Comparison of ENCODE assay signal across 8 cellular contexts in the genomic region with DNA sequence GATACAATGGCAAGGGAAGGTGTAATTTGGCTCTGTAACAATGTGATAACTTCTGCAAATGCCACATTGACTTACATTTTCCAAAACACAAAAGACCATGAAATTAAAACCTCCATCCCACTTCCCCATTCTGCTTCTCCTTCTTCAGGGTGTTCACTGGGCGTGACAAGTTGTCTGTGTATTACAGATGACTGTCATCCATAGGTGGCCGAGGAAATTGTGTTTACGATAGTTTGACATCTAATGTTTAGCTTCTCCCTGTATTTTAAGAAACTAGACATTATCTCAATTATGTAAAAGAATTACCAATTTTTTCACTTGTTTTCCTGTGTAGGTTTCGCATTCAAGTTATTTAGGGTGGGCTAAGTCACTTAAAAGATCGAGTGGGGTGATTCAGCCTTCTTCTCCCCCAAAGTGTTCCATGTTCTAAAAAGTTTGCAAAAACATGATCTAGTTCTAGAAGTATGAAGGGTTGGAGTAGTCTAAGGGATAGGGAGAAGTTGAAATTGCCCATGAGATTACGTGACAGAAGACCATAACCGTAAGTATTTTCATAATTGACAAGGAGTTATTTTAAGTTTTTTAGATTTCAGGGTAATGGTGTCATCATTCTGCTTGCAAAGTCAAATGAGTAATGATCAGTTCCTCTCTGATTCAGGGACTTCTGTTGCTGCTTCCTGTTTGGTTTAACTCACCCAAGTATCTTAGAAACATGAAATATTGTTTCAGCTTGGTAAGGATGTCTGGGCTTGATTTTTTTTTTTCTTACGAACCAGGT. TPM values are rescaled to one million over a fixed set of nuclear protein-coding genes. Genes with fewer than 3 reads are reported as not detected.
DNase-seq lines count a peak whose midpoint lies in the region; ATAC-seq and TF ChIP-seq lines count a peak whose summit lies in the region.

No MANE protein-coding gene starts in this region.

- no peak for DNase-seq in RWPE2 (ENCODE audit: low spot score)
- peak; percentile 8 for DNase-seq in fibroblast of the conjunctiva (ENCODE audit: low read depth)
- no peak for DNase-seq in hypothalamus (lab: John Stamatoyannopoulos, UW)
- no peak for DNase-seq in endodermal cell
- DNase-seq in DMS 273 treated with DMSO at 0.1 percent for 48 hours (lab: John Stamatoyannopoulos, UW) = no peak

- ATAC-seq in GM18858 (IDR thresholded peaks at IDR 0.05; ENCODE audit: unreplicated experiment) = peak; percentile 79
- ATAC-seq in HG03060 (IDR thresholded peaks at IDR 0.05; ENCODE audit: low read depth, unreplicated experiment) = peak; percentile 90
- ATAC-seq in RWPE2 (ENCODE audit: low read depth) = peak; percentile 89

- H3K27ac ChIP-seq in ACC112 (ENCODE audit: low read depth, low read length) = peak overlapping the region; percentile 78
- peak overlapping the region; percentile 57 for H3K27ac ChIP-seq in RWPE2 (ENCODE audit: poor library complexity, severe bottlenecking)
- H3K27ac ChIP-seq in endodermal cell (ENCODE audit: low read depth, low read length) = no peak overlapping the region

- H3K9me3 Mint-ChIP-seq in endodermal cell = no peaks in the 10 kb centered on the region

- H3K36me3 Mint-ChIP-seq in endodermal cell (ENCODE audit: low read depth) = no peaks in the 10 kb centered on the region

- H3K27me3 ChIP-seq in ACC112 (ENCODE audit: insufficient read depth, low read length) (no peaks in the 10 kb centered on the region), RWPE2 (ENCODE audit: insufficient read depth, poor library complexity, severe bottlenecking) (no peaks in the 10 kb centered on the region), endodermal cell (ENCODE audit: control insufficient read depth, insufficient read depth, low read length, poor library complexity, severe bottlenecking) (no peaks in the 10 kb centered on the region)

- peaks cover 11% of the 10 kb centered on the region for H3K4me1 Mint-ChIP-seq in endodermal cell

- H3K36me3 ChIP-seq in ACC112 (ENCODE audit: insufficient read depth, low read length) = no peaks in the 10 kb centered on the region
- H3K36me3 ChIP-seq in RWPE2 (ENCODE audit: low read depth) = no peaks in the 10 kb centered on the region
- H3K36me3 ChIP-seq in endodermal cell (ENCODE audit: control insufficient read depth, insufficient read depth, low read length) = no peaks in the 10 kb centered on the region

- H3K9ac ChIP-seq in endodermal cell (ENCODE audit: extremely low read depth, low read length, poor library complexity, severe bottlenecking) = no peak overlapping the region

- no peak overlapping the region for H3K4me3 Mint-ChIP-seq in endodermal cell

- H3K27ac Mint-ChIP-seq in endodermal cell = no peak overlapping the region

- peaks cover 2% of the 10 kb centered on the region for H3K27me3 Mint-ChIP-seq in endodermal cell (ENCODE audit: insufficient read depth)

- H3K9me3 ChIP-seq in RWPE2 (ENCODE audit: severe bottlenecking) = no peaks in the 10 kb centered on the region
- H3K9me3 ChIP-seq in endodermal cell (ENCODE audit: control insufficient read depth, low read length) = no peaks in the 10 kb centered on the region

- H3K79me2 ChIP-seq in ACC112 (ENCODE audit: control insufficient read depth, insufficient read depth, low read length, unreplicated experiment) = no peaks in the 10 kb centered on the region

- TF ChIP-seq CTCF in RWPE2 (IDR thresholded peaks at IDR 0.05; ENCODE audit: poor library complexity, severe bottlenecking) (no peak), endodermal cell (conservative IDR thresholded peaks at IDR 0.05) (no peak)

- peaks cover 15% of the 10 kb centered on the region for H3K4me1 ChIP-seq in ACC112 (ENCODE audit: control insufficient read depth, insufficient read depth, low read length, unreplicated experiment)
- peaks cover 4% of the 10 kb centered on the region for H3K4me1 ChIP-seq in RWPE2 (ENCODE audit: insufficient read depth, poor library complexity, severe bottlenecking)
- no peaks in the 10 kb centered on the region for H3K4me1 ChIP-seq in endodermal cell (ENCODE audit: control insufficient read depth, insufficient read depth, low read length)

- peak overlapping the region; percentile 66 for H2AFZ ChIP-seq in ACC112 (ENCODE audit: low read length, unreplicated experiment)

- H3K4me3 ChIP-seq in ACC112 (ENCODE audit: low read depth, low read length) = peak overlapping the region; percentile 4; the same call in 1 of the 2 replicates
- no peak overlapping the region for H3K4me3 ChIP-seq in RWPE2 (ENCODE audit: severe bottlenecking)
- H3K4me3 ChIP-seq in endodermal cell (ENCODE audit: low read length) = no peak overlapping the region

- 88 to 95% methylated on average over 2 to 8 of the region's 8 CpGs for WGBS in endodermal cell (ENCODE audit: insufficient coverage in 1 of 2, insufficient read length in 1 of 2), 2 experiments

RNA-seq across cellular contexts. Expression of a gene that starts 25.2 kb away (rescaled TPM):
- total RNA-seq in endodermal cell = under 1 TPM in 1 of 2 donors, not detected in 1; 0.31 TPM
- polyA plus RNA-seq in endodermal cell (2013, experiment 1 of 2) = not detected
- polyA plus RNA-seq in endodermal cell (2013, experiment 2 of 2) = not detected
